ENCODE assay signal across 24 cellular contexts in the genomic region with DNA sequence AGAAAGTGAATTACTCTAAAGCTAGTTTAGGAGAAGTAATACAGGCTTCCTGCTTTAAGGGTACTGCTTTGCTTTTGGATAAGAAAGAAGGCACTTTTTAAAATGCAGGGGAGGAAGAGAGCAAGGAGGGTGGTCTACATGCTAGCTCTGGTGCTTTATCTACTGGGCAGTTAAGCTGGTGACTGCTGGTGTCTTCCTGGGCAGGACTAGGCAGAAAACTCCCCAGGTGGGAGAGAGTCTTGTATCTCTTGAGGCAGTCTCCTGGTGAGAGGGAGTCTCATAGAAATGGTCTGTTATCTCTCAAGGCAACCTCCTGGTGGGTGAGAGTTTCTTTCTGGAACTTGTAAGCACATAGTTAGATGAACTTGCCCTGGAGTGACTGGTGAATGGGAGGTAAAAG.
"Had no signal": no experiment of that assay in that cellular context is flagged by ENCODE, and none has a peak within 500 bp of the region (broad histone marks: within the 10 kb centered on the region; RNA-seq: fewer than 3 reads in every experiment).

No MANE protein-coding gene starts in this region.

- H3K27ac ChIP-seq: brain microvascular endothelial cell, PC-9 had no signal

- H2AFZ ChIP-seq: PC-9 had no signal

- H3K27me3 ChIP-seq: brain microvascular endothelial cell, MG63 had no signal

- ATAC-seq: activated T-helper 17 cell treated with anti-CD3 and anti-CD28 coated beads, Interleukin-2, amount 50 U/mL, for 72 hours; T-helper 17 cell had no signal

- DNase-seq: activated CD4-positive, alpha-beta memory T cell treated with anti-CD3 and anti-CD28 coated beads for 36 hours; activated CD4-positive, alpha-beta T cell treated with anti-CD3 and anti-CD28 coated beads, Interleukin-2, amount 10 ng/mL, durations not matched to agents 7 days and 5 days; activated CD4-positive, CD25-positive, alpha-beta regulatory T cell; activated gamma-delta T cell; activated naive CD4-positive, alpha-beta T cell treated with anti-CD3 and anti-CD28 coated beads for 36 hours; activated T-cell treated with anti-CD3 and anti-CD28 coated beads for 4 hours; activated T-cell treated with anti-CD3 and anti-CD28 coated beads, Interleukin-2, amount 50 U/mL, for 48 hours; amygdala; brain microvascular endothelial cell; cerebellar nuclear complex; NCI-H1105; NCI-H1436; NCI-H1694 treated with DMSO at 0.1 percent for 48 hours; NCI-H2029 treated with DMSO at 0.1 percent for 48 hours; NCI-H345; NCI-H510A; NCI-H69; NK-92 treated with Interleukin-12 subunit alpha and Interleukin-12 subunit beta, amount 100 ng/mL, for 24 hours; PC-9; SIG-M5; T-helper 17 cell; T-helper 9 cell had no signal

- H3K36me3 ChIP-seq: brain microvascular endothelial cell, MG63 had no signal

- H3K4me2 ChIP-seq: PC-9 had no signal

- H3K4me3 ChIP-seq: MG63, PC-9 had no signal
